Comparison of ENCODE assay signal across 9 cellular contexts in the genomic region with DNA sequence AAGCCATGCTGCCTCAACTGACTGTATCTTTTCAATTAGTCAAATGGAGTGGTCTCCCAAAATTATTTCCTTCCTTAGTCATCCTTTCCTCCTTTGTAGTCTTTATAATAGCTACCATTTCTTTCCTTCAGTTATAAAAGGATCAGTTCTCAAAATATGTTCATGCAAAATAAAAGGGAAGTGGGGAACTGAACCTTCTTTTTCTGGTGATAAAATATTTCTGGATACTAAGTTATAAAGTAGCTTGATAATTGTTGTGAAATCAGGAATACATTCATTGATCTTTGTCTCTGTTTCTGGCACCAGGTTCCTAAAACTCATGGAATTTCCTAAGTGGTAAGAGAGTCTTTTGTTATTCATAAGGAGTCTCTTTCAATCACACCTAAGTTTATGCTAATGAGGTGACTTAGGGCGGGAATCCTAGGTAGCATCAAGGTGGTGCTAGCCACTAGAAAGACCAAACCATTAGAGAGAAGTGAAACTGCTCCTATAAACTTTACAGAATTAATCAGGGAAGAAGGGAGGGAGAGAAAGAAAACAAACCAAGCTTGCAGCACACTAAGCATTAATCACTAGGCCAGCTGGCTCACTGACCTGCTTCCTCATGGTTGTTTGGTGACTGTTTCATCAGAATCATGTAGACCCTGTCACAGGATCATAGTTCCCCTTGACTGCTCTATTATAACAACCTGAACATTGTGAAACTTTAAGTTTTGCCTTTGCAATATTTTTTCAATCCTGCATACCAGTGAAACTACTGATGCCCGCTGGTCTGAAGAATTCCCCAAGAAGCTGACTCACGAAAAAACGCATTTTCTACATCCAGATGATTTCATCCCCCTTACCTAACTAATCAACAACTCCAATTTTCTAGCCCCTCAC.
DNase-seq lines count a peak whose midpoint lies in the region.
"Had no signal": no experiment of that assay in that cellular context is flagged by ENCODE, and none has a peak within 500 bp of the region (broad histone marks: within the 10 kb centered on the region; RNA-seq: fewer than 3 reads in every experiment).

No MANE protein-coding gene starts in this region.

- H3K27ac ChIP-seq in HUES64 (ENCODE audit: low read depth, low read length): peak overlapping the region; percentile 78

- no peaks in the 10 kb centered on the region for H3K36me3 ChIP-seq in HUES64 (ENCODE audit: insufficient read depth, low read length)

- WGBS in HUES64: 69% methylated on average over 4 of the region's 4 CpGs

- peaks cover 47% of the 10 kb centered on the region for H3K4me1 ChIP-seq in HUES64 (ENCODE audit: insufficient read depth, low read length)

- in situ Hi-C loops in ACHN (cut with HindIII; ENCODE audit: low pct_ligation_motif_present, low pct_unique_long_range_greater_than_20kb, low sequenced_read_pairs): no loop called here

- DNase-seq in ACHN (peak; percentile 90), brain pericyte (ENCODE audit: low read depth, low spot score) (peak; percentile 58), kidney tubule cell (ENCODE audit: low spot score) (peak; percentile 100), NCI-H128 (lab: John Stamatoyannopoulos, UW; ENCODE audit: unreplicated experiment) (no peak), NCI-H2196 (lab: John Stamatoyannopoulos, UW; ENCODE audit: unreplicated experiment) (no peak), mucosa of gallbladder (ENCODE audit: low spot score) (no peak), middle frontal gyrus (ENCODE audit: extremely low spot score, low spot score) (no peak)
- DNase-seq: activated T-cell treated with anti-CD3 and anti-CD28 coated beads for 4 hours had no signal

- H3K9me3 ChIP-seq in HUES64 (ENCODE audit: insufficient read depth, low read depth, low read length): 0 out of 2 replicates have a peak, but pooled peaks cover 3% of the 10 kb centered on the region

- H3K4me3 ChIP-seq in HUES64 (ENCODE audit: low read length): 0 out of 2 replicates have a peak overlapping the region, but pooled peaks have one; percentile 1

- H3K27me3 ChIP-seq in HUES64 (ENCODE audit: insufficient read depth, low read length): no peaks in the 10 kb centered on the region

- peak overlapping the region; percentile 26; the same call in 1 of the 2 replicates for H3K9ac ChIP-seq in HUES64 (ENCODE audit: low read depth, low read length)

Comparison
In these comparisons a context has a peak if more than half of its experiments do, and no peak if none do; other contexts are left out.
1. DNase-seq: peak in ACHN (single experiment), brain pericyte (single experiment) and kidney tubule cell (single experiment); none in NCI-H128 (single experiment), NCI-H2196 (single experiment), mucosa of gallbladder (single experiment) and middle frontal gyrus (single experiment).